Comparison of ENCODE assay signal across 8 cellular contexts in the genomic region with DNA sequence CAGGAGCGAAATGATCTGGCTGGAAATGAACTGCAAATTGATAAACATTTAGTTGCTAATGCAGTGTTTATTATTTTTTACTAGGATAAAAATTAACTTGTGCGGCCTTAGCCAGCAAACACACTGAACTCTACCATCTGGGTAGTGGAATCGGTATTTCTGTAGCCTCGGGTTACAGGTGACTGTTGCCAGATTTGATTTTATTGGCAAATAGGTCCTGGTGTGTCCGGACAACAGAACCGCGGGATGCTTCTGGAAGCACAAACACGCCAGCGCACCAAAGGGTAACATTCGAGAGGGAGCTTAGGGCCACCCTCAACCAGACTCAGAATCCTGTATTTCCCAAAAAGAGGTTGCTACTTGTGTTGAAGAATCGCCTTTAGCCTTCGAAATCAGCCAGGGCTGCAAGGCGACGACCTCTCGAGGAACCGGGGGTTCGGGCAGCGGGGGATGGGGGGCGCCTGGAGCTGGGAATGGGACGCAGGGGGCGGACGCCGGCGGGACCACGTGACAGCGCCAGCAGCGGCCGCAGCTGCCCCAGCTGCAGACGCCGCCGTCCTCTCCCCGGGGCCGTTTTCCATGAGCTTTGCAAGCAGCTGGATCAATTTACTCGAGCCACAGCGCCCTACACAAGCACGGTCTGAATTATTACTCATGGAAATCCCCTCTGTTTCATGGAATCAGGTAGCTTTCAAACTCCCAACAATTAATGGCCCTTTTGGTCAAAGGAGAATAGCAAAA.
A peak's percentile ranks its signal among the peaks of the same experiment; 100 is the strongest.
DNase-seq lines count a peak whose midpoint lies in the region; ATAC-seq and TF ChIP-seq lines count a peak whose summit lies in the region.

No MANE protein-coding gene starts in this region.

- H3K36me3 ChIP-seq in PC-3 (ENCODE audit: low read depth, low read length) (no peaks in the 10 kb centered on the region), mucosa of rectum (ENCODE audit: control insufficient read depth in 2 of 2, insufficient read depth in 2 of 2, low read length in 2 of 2) (no peaks in the 10 kb centered on the region), uterus (no peaks in the 10 kb centered on the region)

- peaks cover 10% of the 10 kb centered on the region for H3K36me3 Mint-ChIP-seq in activated CD4-positive, alpha-beta T cell treated with anti-CD3 and anti-CD28 coated beads for 36 hours (ENCODE audit: low read depth)

- H3K9ac ChIP-seq in PC-3 (ENCODE audit: low read length) (peak overlapping the region; percentile 50), mucosa of rectum (ENCODE audit: low read depth in 1 of 2, low read length in 2 of 2) (peak overlapping the region in 1 of 2 donors; percentile 5)

- H3K9me3 Mint-ChIP-seq in activated CD4-positive, alpha-beta T cell treated with anti-CD3 and anti-CD28 coated beads for 36 hours (ENCODE audit: low read depth) = no peaks in the 10 kb centered on the region

- peaks cover 68% of the 10 kb centered on the region for H3K4me1 Mint-ChIP-seq in activated CD4-positive, alpha-beta T cell treated with anti-CD3 and anti-CD28 coated beads for 36 hours

- H3K4me2 ChIP-seq in PC-3 (ENCODE audit: low read length) = peak overlapping the region; percentile 35; the same call in 1 of the 2 replicates

- H3K79me2 ChIP-seq in PC-3 (ENCODE audit: low read length) = no peaks in the 10 kb centered on the region

- H3F3A ChIP-seq in PC-3 (ENCODE audit: low read length, unreplicated experiment) = no peaks in the 10 kb centered on the region

- BruUV-seq in PC-3 (replicated peaks; lab: Mats Ljungman, UMichigan) = no TSS peak

- TF ChIP-seq CTCF in PC-3 (conservative IDR thresholded peaks at IDR 0.05; ENCODE audit: low read depth, low read length) (no peak), uterus (IDR thresholded peaks at IDR 0.05) (no peak)

- TF ChIP-seq POLR2A in uterus (IDR thresholded peaks at IDR 0.05) = peak in 1 of 2 donors; percentile 7

- peak; percentile 46 for DNase-seq in activated CD4-positive, alpha-beta T cell treated with anti-CD3 and anti-CD28 coated beads for 36 hours
- no peak for DNase-seq in activated CD4-positive, alpha-beta T cell treated with anti-CD3 and anti-CD28 coated beads for 48 hours
- peak; percentile 39 for DNase-seq in PC-3
- no peak for DNase-seq in epithelial cell of prostate (ENCODE audit: low read depth, low spot score)
- DNase-seq in uterus = peak; percentile 63 to 68

- peak overlapping the region; percentile 54 for H3K27ac ChIP-seq in PC-3 (ENCODE audit: low read length)
- peak overlapping the region; percentile 76 for H3K27ac ChIP-seq in epithelial cell of prostate
- peak overlapping the region; percentile 86 to 94 for H3K27ac ChIP-seq in mucosa of rectum (ENCODE audit: low read depth in 2 of 2, low read length in 2 of 2)
- H3K27ac ChIP-seq in uterus = peak overlapping the region; percentile 80 to 84

- no peaks in the 10 kb centered on the region for H3K9me2 ChIP-seq in PC-3 (replicated peaks; ENCODE audit: low read length)

- H3K9me3 ChIP-seq in PC-3 (ENCODE audit: low read length) (no peaks in the 10 kb centered on the region), mucosa of rectum (ENCODE audit: control insufficient read depth in 2 of 2, low read length in 2 of 2) (no peaks in the 10 kb centered on the region), uterus (no peaks in the 10 kb centered on the region)

- no peak overlapping the region for H3K4me3 ChIP-seq in PC-3 (ENCODE audit: low read length)
- peak overlapping the region in 1 of 2 donors; percentile 62 for H3K4me3 ChIP-seq in mucosa of rectum (ENCODE audit: low read length in 2 of 2)
- H3K4me3 ChIP-seq in uterus = peak overlapping the region; percentile 25 to 30

- no peaks in the 10 kb centered on the region for H3K27me3 Mint-ChIP-seq in activated CD4-positive, alpha-beta T cell treated with anti-CD3 and anti-CD28 coated beads for 36 hours

- CTCF ChIA-PET in activated CD4-positive, alpha-beta T cell treated with anti-CD3 and anti-CD28 coated beads for 36 hours (lab: Charles Lee) = interaction anchor here (0.8 to 2.3 kb wide), 6 partner anchors 10 to 470 kb away, joined by 3 to 14 read pairs (median 4); no protein-coding TSS in a partner anchor
- CTCF ChIA-PET in PC-3 (lab: Charles Lee) = no interaction called here

- no peaks in the 10 kb centered on the region for H3K27me3 ChIP-seq in PC-3 (ENCODE audit: low read length)
- H3K27me3 ChIP-seq in mucosa of rectum (ENCODE audit: control insufficient read depth in 2 of 2, insufficient read depth in 2 of 2, low read length in 2 of 2) = no peaks in the 10 kb centered on the region
- no peaks in the 10 kb centered on the region for H3K27me3 ChIP-seq in uterus

- ATAC-seq in activated CD4-positive, alpha-beta T cell treated with anti-CD3 and anti-CD28 coated beads for 36 hours = peak; percentile 13
- ATAC-seq in PC-3 (peak; percentile 44), GM19351 (IDR thresholded peaks at IDR 0.05; ENCODE audit: unreplicated experiment) (no peak), GM18867 (IDR thresholded peaks at IDR 0.05; ENCODE audit: unreplicated experiment) (no peak)

- POLR2A ChIA-PET in activated CD4-positive, alpha-beta T cell treated with anti-CD3 and anti-CD28 coated beads for 36 hours (lab: Charles Lee) = interaction anchor here (1.1 kb wide), 1 partner anchor 42 kb away, joined by 5 read pairs; no protein-coding TSS in a partner anchor
- POLR2A ChIA-PET in PC-3 (lab: Charles Lee; ENCODE audit: unreplicated experiment) = interaction anchor here (0.6 to 1.0 kb wide), 3 partner anchors 11 to 42 kb away, joined by 3 to 4 read pairs (median 4); no protein-coding TSS in a partner anchor

- intact Hi-C loops in activated CD4-positive, alpha-beta T cell treated with anti-CD3 and anti-CD28 coated beads for 36 hours (cut with DNase I, micrococcal nuclease) = loop anchor here in 1 of 2 experiments (10.0 kb wide), 1 partner anchor 465 kb away; no protein-coding TSS in a partner anchor
- intact Hi-C loops in PC-3 (cut with micrococcal nuclease) (no loop called here), uterus (cut with DNase I; ENCODE audit: low total_unique reads) (no loop called here)

- H3K4me1 ChIP-seq in PC-3 (ENCODE audit: insufficient read depth, low read length) (peaks cover 51% of the 10 kb centered on the region), mucosa of rectum (ENCODE audit: control insufficient read depth in 2 of 2, insufficient read depth in 2 of 2, low read length in 2 of 2) (peaks cover 48 to 60% of the 10 kb centered on the region in 2 donors), uterus (peaks cover 7 to 9% of the 10 kb centered on the region in 2 donors)

- no peaks in the 10 kb centered on the region for H4K20me1 ChIP-seq in PC-3 (ENCODE audit: low read length)

- peak overlapping the region; percentile 45 for H2AFZ ChIP-seq in PC-3 (ENCODE audit: low read length)

- no peak overlapping the region for H3K4me3 Mint-ChIP-seq in activated CD4-positive, alpha-beta T cell treated with anti-CD3 and anti-CD28 coated beads for 36 hours

- peak overlapping the region; percentile 56 for H3K27ac Mint-ChIP-seq in activated CD4-positive, alpha-beta T cell treated with anti-CD3 and anti-CD28 coated beads for 36 hours

Comparison
In these comparisons a context has a peak if more than half of its experiments do, and no peak if none do; other contexts are left out.
1. DNase-seq: peak in activated CD4-positive, alpha-beta T cell treated with anti-CD3 and anti-CD28 coated beads for 36 hours (single experiment), PC-3 (single experiment) and uterus (2 of 2); none in activated CD4-positive, alpha-beta T cell treated with anti-CD3 and anti-CD28 coated beads for 48 hours (single experiment) and epithelial cell of prostate (single experiment).
2. ATAC-seq: peak in activated CD4-positive, alpha-beta T cell treated with anti-CD3 and anti-CD28 coated beads for 36 hours (single experiment) and PC-3 (single experiment); none in GM19351 (single experiment) and GM18867 (single experiment).
3. Peak in every context shown above with its lines, with median percentiles within 50 percentile points of each other: H3K27ac ChIP-seq.